In genomic region chr17:59618894-59619312, GRCh38 we compare ENCODE assay signal across 8 cellular contexts. TPM values are rescaled to one million over a fixed set of nuclear protein-coding genes. Genes with fewer than 3 reads are reported as not detected.
DNase-seq lines count a peak whose midpoint lies in the region; ATAC-seq and TF ChIP-seq lines count a peak whose summit lies in the region.

No MANE protein-coding gene starts in this region.

- H3K4me1 ChIP-seq in fibroblast of lung (ENCODE audit: control insufficient read depth, extremely low read depth, insufficient read depth, low read length): peaks cover 5% of the 10 kb centered on the region
- H3K4me1 ChIP-seq in prostate gland (replicated peaks): peaks cover 4% of the 10 kb centered on the region

- peaks cover 8% of the 10 kb centered on the region for H4K20me1 ChIP-seq in fibroblast of lung (ENCODE audit: control insufficient read depth, extremely low read depth, insufficient read depth, low read length)

- ATAC-seq in HG02623 (IDR thresholded peaks at IDR 0.05; ENCODE audit: unreplicated experiment): no peak

- H3K36me3 ChIP-seq in SK-N-MC (ENCODE audit: insufficient read depth, low read length) (peaks cover 20% of the 10 kb centered on the region), fibroblast of lung (ENCODE audit: control insufficient read depth, insufficient read depth, low read length) (no peaks in the 10 kb centered on the region), prostate gland (no peaks in the 10 kb centered on the region)

- H3K4me1 Mint-ChIP-seq in T-helper 1 cell treated with Interleukin-12 subunit alpha and Interleukin-12 subunit beta and Interleukin-4 antibody, amounts not matched to agents 30 μg/mL and 1 μg/mL, for 36 hours (ENCODE audit: low read depth): peaks cover 37% of the 10 kb centered on the region

- peak overlapping the region; percentile 96 for H3K4me3 Mint-ChIP-seq in T-helper 1 cell treated with Interleukin-12 subunit alpha and Interleukin-12 subunit beta and Interleukin-4 antibody, amounts not matched to agents 30 μg/mL and 1 μg/mL, for 36 hours

- H2AFZ ChIP-seq in fibroblast of lung (ENCODE audit: low read length): no peak overlapping the region

- H3K9ac ChIP-seq in SK-N-MC (ENCODE audit: insufficient read length) (peak overlapping the region; percentile 98), fibroblast of lung (ENCODE audit: insufficient read depth, low read length) (peak overlapping the region; percentile 86)

- H3K9me3 Mint-ChIP-seq in T-helper 1 cell treated with Interleukin-12 subunit alpha and Interleukin-12 subunit beta and Interleukin-4 antibody, amounts not matched to agents 30 μg/mL and 1 μg/mL, for 36 hours: no peaks in the 10 kb centered on the region

- DNase-seq in T-helper 1 cell (no peak), SK-N-MC (ENCODE audit: low read depth, low spot score) (no peak), fibroblast of lung (ENCODE audit: low read depth in 2 of 2) (no peak), prostate gland (ENCODE audit: low spot score) (peak; percentile 90), DMS 273 (lab: John Stamatoyannopoulos, UW; ENCODE audit: unreplicated experiment) (no peak), GM03348 (ENCODE audit: low spot score) (no peak)

- H3K36me3 Mint-ChIP-seq in T-helper 1 cell treated with Interleukin-12 subunit alpha and Interleukin-12 subunit beta and Interleukin-4 antibody, amounts not matched to agents 30 μg/mL and 1 μg/mL, for 36 hours (ENCODE audit: low read depth): peaks cover 10% of the 10 kb centered on the region

- no peaks in the 10 kb centered on the region for H3K27me3 Mint-ChIP-seq in T-helper 1 cell treated with Interleukin-12 subunit alpha and Interleukin-12 subunit beta and Interleukin-4 antibody, amounts not matched to agents 30 μg/mL and 1 μg/mL, for 36 hours (ENCODE audit: low read depth)

- H3K27ac Mint-ChIP-seq in T-helper 1 cell treated with Interleukin-12 subunit alpha and Interleukin-12 subunit beta and Interleukin-4 antibody, amounts not matched to agents 30 μg/mL and 1 μg/mL, for 36 hours: peak overlapping the region; percentile 98

- TF ChIP-seq CTCF in fibroblast of lung (conservative IDR thresholded peaks at IDR 0.05 in 1 of 2, IDR thresholded peaks at IDR 0.05 in 1 of 2; ENCODE audit: low read depth in 1 of 2, low read length in 2 of 2): no peak
- no peak for TF ChIP-seq CTCF in prostate gland (IDR thresholded peaks at IDR 0.05)

- peak overlapping the region; percentile 91 for H3K4me2 ChIP-seq in fibroblast of lung (ENCODE audit: extremely low read depth, insufficient read depth, low read length)

- peaks cover 47% of the 10 kb centered on the region for H3K79me2 ChIP-seq in fibroblast of lung (ENCODE audit: control insufficient read depth, insufficient read depth, low read length)

- TF ChIP-seq POLR2A in prostate gland (IDR thresholded peaks at IDR 0.05): no peak

- no peaks in the 10 kb centered on the region for H3K27me3 ChIP-seq in fibroblast of lung (ENCODE audit: control insufficient read depth, insufficient read depth, low read length)
- H3K27me3 ChIP-seq in prostate gland (replicated peaks; ENCODE audit: insufficient read depth): no peaks in the 10 kb centered on the region

- peak overlapping the region; percentile 98 for H3K27ac ChIP-seq in SK-N-MC
- H3K27ac ChIP-seq in fibroblast of lung (ENCODE audit: insufficient read depth, low read length): peak overlapping the region; percentile 94
- peak overlapping the region; percentile 98 to 99 for H3K27ac ChIP-seq in prostate gland

- intact Hi-C loops in prostate gland (cut with DNase I): no loop called here

- peak overlapping the region; percentile 93 for H3K4me3 ChIP-seq in SK-N-MC
- peak overlapping the region; percentile 89 to 99 (median 97) for H3K4me3 ChIP-seq in fibroblast of lung (replicated peaks in 1 of 4; ENCODE audit: control extremely low read depth in 1 of 4, insufficient read depth in 1 of 4, low read depth in 3 of 4, low read length in 4 of 4)
- peak overlapping the region; percentile 88 to 98 for H3K4me3 ChIP-seq in prostate gland

- H3K9me3 ChIP-seq in SK-N-MC (ENCODE audit: low read depth, low read length) (no peaks in the 10 kb centered on the region), fibroblast of lung (ENCODE audit: control insufficient read depth, insufficient read depth, low read depth, low read length) (no peaks in the 10 kb centered on the region), prostate gland (no peaks in the 10 kb centered on the region)

- WGBS in prostate gland: 0% methylated on average over 15 of the region's 15 CpGs

RNA-seq across cellular contexts. Expression of gene CLTC, which starts 0.8 kb away (rescaled TPM):
- total RNA-seq in fibroblast of lung (327 and 468 TPM in 2 replicates), prostate gland (100 to 1,000 TPM; 202 to 206 TPM)
- polyA plus RNA-seq in fibroblast of lung: 621 and 833 TPM in 2 replicates
- 267 and 321 TPM in 2 replicates for polyA plus RNA-seq in fibroblast of lung (2012)
- 725 and 762 TPM in 2 replicates for polyA minus RNA-seq in fibroblast of lung (ENCODE audit: low replicate concordance)

RNA-seq across cellular contexts. Expression of gene DHX40, which starts 53.5 kb away (rescaled TPM):
- 58.6 and 70.9 TPM in 2 replicates for total RNA-seq in fibroblast of lung
- polyA plus RNA-seq in fibroblast of lung: 32.6 and 41.9 TPM in 2 replicates
- polyA plus RNA-seq in fibroblast of lung (2012): 23.5 and 25.5 TPM in 2 replicates
- polyA minus RNA-seq in fibroblast of lung (ENCODE audit: low replicate concordance): 3.8 and 7.0 TPM in 2 replicates
- total RNA-seq in prostate gland: 10 to 100 TPM; 43.7 to 53.7 TPM
